In genomic region chr2:65032016-65032975, GRCh38 we compare ENCODE assay signal across 9 cellular contexts. TPM values are rescaled to one million over a fixed set of nuclear protein-coding genes. Genes with fewer than 3 reads are reported as not detected.
DNase-seq lines count a peak whose midpoint lies in the region; ATAC-seq, FAIRE-seq and TF ChIP-seq lines count a peak whose summit lies in the region.
"Had no signal": no experiment of that assay in that cellular context is flagged by ENCODE, and none has a peak within 500 bp of the region (broad histone marks: within the 10 kb centered on the region; RNA-seq: fewer than 3 reads in every experiment).

No MANE protein-coding gene starts in this region.

- peak overlapping the region; percentile 73 for H3K27ac ChIP-seq in GM12878 (ENCODE audit: control insufficient read depth, insufficient read depth)

- H3K4me1 ChIP-seq in GM12878 (ENCODE audit: control insufficient read depth, insufficient read depth, low read length), result peaks cover 44% of the 10 kb centered on the region

- intact Hi-C loops in GM12878 (cut with micrococcal nuclease; ENCODE audit: unreplicated experiment), result loop anchor here (2.0 to 5.0 kb wide), 4 partner anchors 45 to 510 kb away; partner anchors contain the start of genes AFTPH and SLC1A4

- H3K4me3 ChIP-seq in GM12878, result peak overlapping the region; percentile 46

- 35% methylated on average over 13 of the region's 13 CpGs for WGBS in GM12878 (ENCODE audit: insufficient coverage, insufficient replicate concordance, low lambda C conversion rate, missing lambda C conversion rate)

- BruUV-seq in GM12878 (replicated peaks; lab: Mats Ljungman, UMichigan), result no TSS peak

- SMC1A ChIA-PET in GM12878 (lab: Charles Lee; ENCODE audit: uncharacterized antibody, unreplicated experiment), result interaction anchor here (0.9 to 11.8 kb wide), 23 partner anchors 10 to 445 kb away, joined by 3 to 178 read pairs (median 6); partner anchors contain the start of gene CEP68

- no peaks in the 10 kb centered on the region for H3K9me3 ChIP-seq in GM12878 (replicated peaks; ENCODE audit: control insufficient read depth, insufficient read depth, low read length)

- H3K79me2 ChIP-seq in GM12878 (ENCODE audit: control insufficient read depth, insufficient read depth, low read length), result peaks cover 5% of the 10 kb centered on the region; the same call in 1 of the 2 replicates

- H4K20me1 ChIP-seq in GM12878 (ENCODE audit: control insufficient read depth, insufficient read depth), result no peaks in the 10 kb centered on the region

- no peak for TF ChIP-seq EP300 in GM12878 (IDR thresholded peaks at IDR 0.05; ENCODE audit: borderline replicate concordance in 1 of 2, control insufficient read depth in 1 of 2, low read depth in 2 of 2, low read length in 2 of 2)

- peak overlapping the region; percentile 59 for H2AFZ ChIP-seq in GM12878 (ENCODE audit: control insufficient read depth, low read depth, low read length)

- FAIRE-seq in GM12891 (lab: Jason Lieb, UNC), result peak; percentile 43
- FAIRE-seq in GM12878 (lab: Jason Lieb, UNC), result no peak
- FAIRE-seq: HTR-8/SVneo had no signal

- in situ Hi-C loops in GM12878 (cut with MboI), result loop anchor here (10.0 kb wide), 1 partner anchor 437 kb away; no protein-coding TSS in a partner anchor

- no peaks in the 10 kb centered on the region; a peak in 1 of 4 replicates for H3K36me3 ChIP-seq in GM12878 (ENCODE audit: control insufficient read depth in 2 of 2, insufficient read depth in 2 of 2, low read length in 1 of 2)

- no peak for TF ChIP-seq RAD21 in GM12878 (IDR thresholded peaks at IDR 0.05; ENCODE audit: insufficient read depth, low read depth, low read length)

- CTCF ChIA-PET in GM12878 (lab: Yijun Ruan, JAX), result interaction anchor here (0.6 to 9.9 kb wide), 30 partner anchors 8 to 509 kb away, joined by 3 to 119 read pairs (median 5); partner anchors contain the start of gene AFTPH

- POLR2A ChIA-PET in GM12878 (lab: Charles Lee), result interaction anchor here (0.5 to 6.7 kb wide), 9 partner anchors 15 to 437 kb away, joined by 3 to 45 read pairs (median 3); partner anchors contain the start of gene CEP68

- peak overlapping the region; percentile 68 for H3K9ac ChIP-seq in GM12878 (ENCODE audit: control insufficient read depth, insufficient read depth, low read length)

- peak; percentile 10 for ATAC-seq in HG03108 (IDR thresholded peaks at IDR 0.05; ENCODE audit: unreplicated experiment)
- ATAC-seq in GM12878, result peak; percentile 36
- ATAC-seq in omental fat pad (ENCODE audit: low FRiP score), result peak; percentile 28
- ATAC-seq in GM21576 (IDR thresholded peaks at IDR 0.05; ENCODE audit: unreplicated experiment), result no peak
- ATAC-seq in GM18870 (IDR thresholded peaks at IDR 0.05; ENCODE audit: unreplicated experiment), result no peak

- no peaks in the 10 kb centered on the region for H3K27me3 ChIP-seq in GM12878 (replicated peaks in 1 of 2; ENCODE audit: control insufficient read depth in 2 of 2, insufficient read depth in 2 of 2, low read length in 1 of 2)

- RAD21 ChIA-PET in GM12878 (lab: Charles Lee; ENCODE audit: unreplicated experiment), result interaction anchor here (0.6 to 6.2 kb wide), 25 partner anchors 10 to 704 kb away, joined by 3 to 95 read pairs (median 5); partner anchors contain the start of gene AFTPH

- H3K4me2 ChIP-seq in GM12878 (ENCODE audit: control insufficient read depth, insufficient read depth), result peak overlapping the region; percentile 71

- DNase-seq in GM12891 (ENCODE audit: insufficient read length, low spot score) (no peak), GM12878 (ENCODE audit: low read depth, low spot score) (no peak), omental fat pad (ENCODE audit: low spot score) (no peak), NCI-H2081 treated with DMSO at 0.1 percent for 48 hours (lab: John Stamatoyannopoulos, UW) (no peak)
- DNase-seq: activated CD8-positive, alpha-beta memory T cell treated with anti-CD3 and anti-CD28 coated beads for 24 hours had no signal

- no peak for TF ChIP-seq CTCF in GM12878 (IDR thresholded peaks at IDR 0.05 in 2 of 3, conservative IDR thresholded peaks at IDR 0.05 in 1 of 3; ENCODE audit: control insufficient read depth in 2 of 3, extremely low read depth in 1 of 3, insufficient read depth in 1 of 3, low read depth in 3 of 3, low read length in 3 of 3)
- TF ChIP-seq CTCF in omental fat pad (IDR thresholded peaks at IDR 0.05), result no peak

- TF ChIP-seq POLR2A in GM12891 (IDR thresholded peaks at IDR 0.05; ENCODE audit: low read depth, low read length) (no peak), GM12878 (IDR thresholded peaks at IDR 0.05; ENCODE audit: low read depth, low read length) (no peak)

TF ChIP-seq in GM12891, 5 proteins besides CTCF, POLR2A, EP300 and RAD21:
- TF ChIP-seq POU2F2 (IDR thresholded peaks at IDR 0.05; ENCODE audit: low read depth, low read length) (no peak), TAF1 (IDR thresholded peaks at IDR 0.05; ENCODE audit: low read depth, low read length) (no peak), POLR2AphosphoS5 (IDR thresholded peaks at IDR 0.05; ENCODE audit: low read depth, low read length) (no peak), SPI1 (IDR thresholded peaks at IDR 0.05; ENCODE audit: low read depth, low read length) (no peak), PAX5 (IDR thresholded peaks at IDR 0.05; ENCODE audit: insufficient read depth, low read length, severe bottlenecking) (no peak)

TF ChIP-seq in GM12878, 131 proteins besides CTCF, POLR2A, EP300 and RAD21 (continues in another document):
- TF ChIP-seq MLLT1 (IDR thresholded peaks at IDR 0.05), result peak; percentile 24; the same call in 1 of the 2 replicates

RNA-seq across cellular contexts. Expression of gene CEP68, which starts 23.9 kb away (rescaled TPM):
- polyA plus RNA-seq in GM12891 (2012; ENCODE audit: low read depth, missing spikeins), result 4.5 TPM
- 45.8 and 53.3 TPM in 2 replicates for total RNA-seq in GM12878 (2013; cell fraction: nucleolus; rRNA removed)
- total RNA-seq in GM12878 (2014; rRNA removed) (6.9 and 7.6 TPM in 2 replicates), GM12878 (2014; rRNA removed; fragmentation: Illumina TruSeq; extraction: Trizol) (7.2 and 7.8 TPM in 2 replicates), GM12878 (2021) (10.8 and 11.1 TPM in 2 replicates), omental fat pad (10 to 100 TPM in 3 of 4 donors, 1 to 10 TPM in 1; 9.7 to 67.3 (median 21.3) TPM)
- 2.7 TPM for polyA plus RNA-seq in GM12878 (2011; ENCODE audit: low read depth)
- polyA plus RNA-seq in GM12878 (2011; rRNA removed) (6.2 and 6.5 TPM in 2 replicates), GM12878 (2014; fragmentation: Illumina TruSeq; extraction: Trizol) (7.6 and 7.7 TPM in 2 replicates), GM12878 (2014; fragmentation: Nextera tagmentation; extraction: Ambion mirVana) (1 to 10 TPM; 1.1 to 2.2 TPM), GM12878 (2014; rRNA removed) (6.1 and 6.5 TPM in 2 replicates), GM12878 (2016; fragmentation: Nextera tagmentation; extraction: Ambion mirVana) (10 to 100 TPM in 1 of 2 experiments, 1 to 10 TPM in 1; 9.7 to 11.1 TPM)
- polyA plus RNA-seq in GM12878 (2011; cell fraction: cytosol; rRNA removed), result 4.2 and 4.8 TPM in 2 replicates
- 8.9 and 9.9 TPM in 2 replicates for polyA plus RNA-seq in GM12878 (2011; cell fraction: nucleus; rRNA removed)
- 4.8 and 6.5 TPM in 2 replicates for polyA plus RNA-seq in GM12878 (2012)
- 8.5 and 13.7 TPM in 2 replicates for polyA minus RNA-seq in GM12878 (2011; rRNA and poly(A)+ RNA removed)
- 2.7 and 4.9 TPM in 2 replicates for polyA minus RNA-seq in GM12878 (2011; cell fraction: cytosol; rRNA and poly(A)+ RNA removed)
- polyA minus RNA-seq in GM12878 (2011; cell fraction: nucleus; rRNA and poly(A)+ RNA removed), result 8.3 and 10.1 TPM in 2 replicates

RNA-seq across cellular contexts. Expression of gene SLC1A4, which starts 43.1 kb away (rescaled TPM):
- polyA plus RNA-seq in GM12891 (2012; ENCODE audit: low read depth, missing spikeins), result 25.7 TPM
- total RNA-seq in GM12878 (2013; cell fraction: nucleolus; rRNA removed), result 16.4 and 16.7 TPM in 2 replicates
- 35.8 and 37.0 TPM in 2 replicates for total RNA-seq in GM12878 (2014; rRNA removed)
- 23.2 and 23.8 TPM in 2 replicates for total RNA-seq in GM12878 (2014; rRNA removed; fragmentation: Illumina TruSeq; extraction: Trizol)
- 43.2 and 43.4 TPM in 2 replicates for total RNA-seq in GM12878 (2021)
- 24.9 TPM for polyA plus RNA-seq in GM12878 (2011; ENCODE audit: low read depth)
- polyA plus RNA-seq in GM12878 (2011; rRNA removed), result 20.3 and 26.9 TPM in 2 replicates
- polyA plus RNA-seq in GM12878 (2011; cell fraction: cytosol; rRNA removed), result 27.0 and 29.7 TPM in 2 replicates
- 30.5 and 33.0 TPM in 2 replicates for polyA plus RNA-seq in GM12878 (2011; cell fraction: nucleus; rRNA removed)
- 27.7 and 31.8 TPM in 2 replicates for polyA plus RNA-seq in GM12878 (2012)
- 27.4 TPM in 2 replicates for polyA plus RNA-seq in GM12878 (2014; fragmentation: Illumina TruSeq; extraction: Trizol)
- polyA plus RNA-seq in GM12878 (2014; fragmentation: Nextera tagmentation; extraction: Ambion mirVana), result 10 to 100 TPM; 10.8 to 13.9 TPM
- 28.0 and 29.0 TPM in 2 replicates for polyA plus RNA-seq in GM12878 (2014; rRNA removed)
- polyA plus RNA-seq in GM12878 (2016; fragmentation: Nextera tagmentation; extraction: Ambion mirVana), result 10 to 100 TPM; 32.6 to 37.2 TPM
- polyA minus RNA-seq in GM12878 (2011; rRNA and poly(A)+ RNA removed), result 49.4 and 72.0 TPM in 2 replicates
- polyA minus RNA-seq in GM12878 (2011; cell fraction: cytosol; rRNA and poly(A)+ RNA removed), result 22.5 and 26.3 TPM in 2 replicates
- 12.0 and 23.5 TPM in 2 replicates for polyA minus RNA-seq in GM12878 (2011; cell fraction: nucleus; rRNA and poly(A)+ RNA removed)
- total RNA-seq in omental fat pad, result 10 to 100 TPM in 1 of 4 donors, 1 to 10 TPM in 3; 6.5 to 14.4 (median 7.0) TPM

Comparison
In these comparisons a context has a peak if more than half of its experiments do, and no peak if none do; other contexts are left out.
1. ATAC-seq: peak in HG03108 (single experiment), GM12878 (single experiment) and omental fat pad (single experiment); none in GM21576 (single experiment) and GM18870 (single experiment).